In the genomic region with DNA sequence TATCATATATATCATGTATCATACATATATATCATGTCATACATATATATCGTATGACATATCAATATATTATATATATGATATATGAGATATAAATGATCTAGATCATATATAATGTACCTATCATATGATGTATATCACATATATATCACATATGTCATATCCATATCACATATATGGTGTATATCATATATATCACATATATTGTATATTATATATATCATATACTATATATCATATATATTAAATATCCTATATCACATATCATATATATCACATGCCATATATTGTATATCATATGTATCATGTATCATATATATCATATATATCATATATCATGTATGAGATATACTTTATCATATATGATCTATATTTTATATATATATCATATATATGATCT, we compare ENCODE assay signal across 25 cellular contexts.
"Had no signal": no experiment of that assay in that cellular context is flagged by ENCODE, and none has a peak within 500 bp of the region (broad histone marks: within the 10 kb centered on the region; RNA-seq: fewer than 3 reads in every experiment).

No MANE protein-coding gene starts in this region.

- ATAC-seq: K562 had no signal

- H3K4me3 ChIP-seq: K562, SJSA1, SK-N-MC had no signal

- H3K36me3 ChIP-seq: SJSA1 had no signal

- H3K27me3 ChIP-seq: SJSA1 had no signal

- FAIRE-seq: HTR-8/SVneo, K562 had no signal

- H3K4me1 ChIP-seq: SJSA1 had no signal

- H3K9me3 ChIP-seq: SJSA1 had no signal

- DNase-seq: Kasumi-1, MV-4-11, NCI-H1048, NCI-H1105 treated with DMSO at 0.1 percent for 48 hours, NCI-H1417 treated with DMSO at 0.1 percent for 48 hours, NCI-H146, NCI-H1694 treated with DMSO at 0.1 percent for 48 hours, NCI-H2029, NCI-H2081 treated with DMSO at 0.1 percent for 48 hours, NCI-H2171, NCI-H226, NCI-H446, NCI-H510A, NCI-H524 treated with DMSO at 0.1 percent for 48 hours, NCI-H69, NCI-H774, Right ventricle myocardium superior, RPMI8226, SIG-M5 had no signal

- H3K27ac ChIP-seq: HL-60, KMS-11, SJSA1, SK-N-MC had no signal
